ENCODE assay signal across 8 cellular contexts in the genomic region with DNA sequence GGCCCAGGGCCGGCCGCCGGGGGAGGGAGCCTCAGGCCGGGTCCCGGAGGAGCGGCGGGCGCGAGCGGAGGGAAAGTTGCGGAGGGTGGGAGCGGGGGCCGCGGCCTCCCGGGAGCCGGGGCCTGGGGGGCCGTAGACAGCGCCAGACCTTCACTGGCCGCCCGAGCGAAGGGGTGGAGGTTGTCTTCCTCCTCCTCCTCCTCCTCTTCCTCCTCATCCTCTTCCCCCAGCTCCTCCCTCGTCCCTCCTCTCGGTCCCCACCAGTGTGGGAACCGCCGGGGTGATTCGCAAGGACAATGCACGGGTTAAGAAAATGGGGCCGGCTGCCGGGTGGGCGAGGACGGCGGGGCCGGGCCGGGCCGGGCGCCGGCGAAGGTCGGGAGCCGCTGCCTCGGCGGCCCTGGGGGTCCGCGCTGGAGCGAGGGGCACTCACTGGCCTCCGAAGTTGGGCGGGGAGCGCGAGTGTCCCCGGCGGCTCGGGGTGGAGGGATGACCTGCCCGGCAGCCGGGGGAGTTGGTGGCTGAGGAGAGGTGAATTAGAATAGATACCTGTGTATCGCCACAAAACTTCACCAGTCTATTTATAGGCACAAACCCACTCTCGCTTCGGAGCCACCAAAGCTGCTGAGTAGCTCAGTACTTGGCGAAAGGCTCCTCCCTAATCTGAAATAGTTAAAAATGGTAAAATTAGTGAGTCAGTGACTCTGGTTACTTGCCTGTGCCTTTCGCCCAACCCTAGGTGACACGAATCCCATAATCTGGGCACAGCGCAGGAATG. TPM values are rescaled to one million over a fixed set of nuclear protein-coding genes. Genes with fewer than 3 reads are reported as not detected.
DNase-seq lines count a peak whose midpoint lies in the region; ATAC-seq and TF ChIP-seq lines count a peak whose summit lies in the region.

No MANE protein-coding gene starts in this region.

- TF ChIP-seq POLR2A in heart left ventricle (IDR thresholded peaks at IDR 0.05), result peak in 1 of 2 donors; percentile 78

- H3K9me3 ChIP-seq in heart left ventricle, result no peaks in the 10 kb centered on the region

- peaks cover 6 to 19% of the 10 kb centered on the region in 2 donors for H3K36me3 Mint-ChIP-seq in activated naive CD4-positive, alpha-beta T cell treated with anti-CD3 and anti-CD28 coated beads, Interleukin-2, amount 50 U/mL, for 72 hours

- intact Hi-C loops in heart left ventricle (cut with DNase I), result loop anchor here in 9 of 10 donors (2.0 to 10.0 kb wide), 10 partner anchors 29 to 197 kb away; partner anchors contain the start of gene VPS26C (in 4 of the 9)

- peak overlapping the region; percentile 75 to 96 (median 88) for H3K4me3 ChIP-seq in heart left ventricle

- peaks cover 9 to 58% (median 48%) of the 10 kb centered on the region in 12 donors for H3K4me1 ChIP-seq in heart left ventricle

- H3K36me3 ChIP-seq in heart left ventricle, result no peaks in the 10 kb centered on the region

- peak overlapping the region; percentile 98 to 100 (median 100) for H3K27ac ChIP-seq in heart left ventricle

- TF ChIP-seq CTCF in heart left ventricle (IDR thresholded peaks at IDR 0.05), result no peak

- H3K27ac Mint-ChIP-seq in activated naive CD4-positive, alpha-beta T cell treated with anti-CD3 and anti-CD28 coated beads, Interleukin-2, amount 50 U/mL, for 72 hours, result peak overlapping the region; percentile 90 to 97

- DNase-seq in A172 (ENCODE audit: low spot score), result peak; percentile 62
- DNase-seq in RKO (ENCODE audit: low spot score), result peak; percentile 65
- peak; percentile 43 to 66 for DNase-seq in activated naive CD4-positive, alpha-beta T cell treated with anti-CD3 and anti-CD28 coated beads, Interleukin-2, amount 50 U/mL, for 72 hours (ENCODE audit: low spot score in 2 of 2)
- peak; percentile 63 to 82 (median 75) for DNase-seq in heart left ventricle
- DNase-seq in retina, result peak; percentile 34
- DNase-seq in foreskin melanocyte, result no peak
- DNase-seq in NCI-H2081 treated with DMSO at 0.1 percent for 48 hours (lab: John Stamatoyannopoulos, UW), result no peak

- H3K27me3 ChIP-seq in heart left ventricle, result no peaks in the 10 kb centered on the region

- 1% methylated on average over 25 to 61 of the region's 61 CpGs for WGBS in heart left ventricle, 4 donors

- no peaks in the 10 kb centered on the region for H3K9me3 Mint-ChIP-seq in activated naive CD4-positive, alpha-beta T cell treated with anti-CD3 and anti-CD28 coated beads, Interleukin-2, amount 50 U/mL, for 72 hours

- ATAC-seq in GM18907 (IDR thresholded peaks at IDR 0.05; ENCODE audit: unreplicated experiment), result peak; percentile 16
- peak in 1 of 2 donors; percentile 3 for ATAC-seq in activated naive CD4-positive, alpha-beta T cell treated with anti-CD3 and anti-CD28 coated beads, Interleukin-2, amount 50 U/mL, for 72 hours
- ATAC-seq in heart left ventricle, result peak in 3 of 4 donors; percentile 8 to 49 (median 28)

RNA-seq across cellular contexts. Expression of gene DYRK1A, which starts 1.4 kb away (rescaled TPM):
- 59.0 and 75.7 TPM in 2 replicates for total RNA-seq in A172 (2014; rRNA removed; shearing (Covaris generic))
- total RNA-seq in activated naive CD4-positive, alpha-beta T cell treated with anti-CD3 and anti-CD28 coated beads, Interleukin-2, amount 50 U/mL, for 72 hours, result 10 to 100 TPM; 65.5 to 87.9 TPM
- total RNA-seq in heart left ventricle, result 10 to 100 TPM; 59.3 to 96.6 (median 72.1) TPM
- polyA plus RNA-seq in heart left ventricle, result 10 to 100 TPM; 24.5 to 35.9 TPM

Comparison
In these comparisons a context has a peak if more than half of its experiments do, and no peak if none do; other contexts are left out.
1. DNase-seq: peak in A172 (single experiment), RKO (single experiment), activated naive CD4-positive, alpha-beta T cell treated with anti-CD3 and anti-CD28 coated beads, Interleukin-2, amount 50 U/mL, for 72 hours (2 of 2), heart left ventricle (5 of 5) and retina (single experiment); none in foreskin melanocyte (single experiment) and NCI-H2081 treated with DMSO at 0.1 percent for 48 hours (single experiment).